ENCODE assay signal across 30 cellular contexts in genomic region chr11:61109671-61110070, GRCh38. TPM values are rescaled to one million over a fixed set of nuclear protein-coding genes. Genes with fewer than 3 reads are reported as not detected.
A peak's percentile ranks its signal among the peaks of the same experiment; 100 is the strongest.
DNase-seq lines count a peak whose midpoint lies in the region; ATAC-seq and TF ChIP-seq lines count a peak whose summit lies in the region.
"Had no signal": no experiment of that assay in that cellular context is flagged by ENCODE, and none has a peak within 500 bp of the region (broad histone marks: within the 10 kb centered on the region; RNA-seq: fewer than 3 reads in every experiment).

No MANE protein-coding gene starts in this region.

- no peaks in the 10 kb centered on the region for H3F3A ChIP-seq in neural progenitor cell (ENCODE audit: low read depth)

- no peaks in the 10 kb centered on the region for H4K20me1 ChIP-seq in neural progenitor cell (ENCODE audit: low read depth)

- H3K36me3 ChIP-seq in CD4-positive, alpha-beta memory T cell (ENCODE audit: insufficient read depth, low read length), result peaks cover 60% of the 10 kb centered on the region
- no peaks in the 10 kb centered on the region for H3K36me3 ChIP-seq in neural progenitor cell
- H3K36me3 ChIP-seq: esophagus squamous epithelium, heart right ventricle, prostate gland, thoracic aorta had no signal

- H3K9me3 ChIP-seq in CD4-positive, alpha-beta memory T cell (ENCODE audit: control insufficient read depth in 1 of 2, low read length in 2 of 2), result no peaks in the 10 kb centered on the region
- no peaks in the 10 kb centered on the region for H3K9me3 ChIP-seq in neural progenitor cell (ENCODE audit: low read depth)
- H3K9me3 ChIP-seq: A549, esophagus squamous epithelium, heart right ventricle, prostate gland, thoracic aorta had no signal

- intact Hi-C loops in activated CD4-positive, alpha-beta T cell treated with anti-CD3 and anti-CD28 coated beads for 36 hours (cut with DNase I, micrococcal nuclease), result loop anchor here (2.0 to 5.0 kb wide), 8 partner anchors 19 to 197 kb away; partner anchors contain the start of genes CD6 (in 1 of the 2) and TMEM109 (in 1 of the 2)
- intact Hi-C loops in CD4-positive, alpha-beta memory T cell (cut with micrococcal nuclease), result loop anchor here (5.0 kb wide), 2 partner anchors 32 to 122 kb away; no protein-coding TSS in a partner anchor
- intact Hi-C loops in sciatic nerve (cut with DNase I), result no loop called here

- H3K4me1 Mint-ChIP-seq in activated CD4-positive, alpha-beta T cell treated with anti-CD3 and anti-CD28 coated beads, Interleukin-2, amount 10 ng/mL, durations not matched to agents 7 days and 5 days, result peaks cover 94% of the 10 kb centered on the region
- H3K4me1 Mint-ChIP-seq in activated CD4-positive, alpha-beta T cell treated with anti-CD3 and anti-CD28 coated beads for 36 hours, result peaks cover 91% of the 10 kb centered on the region
- H3K4me1 Mint-ChIP-seq in CD4-positive, alpha-beta memory T cell, result peaks cover 0 to 99% (median 77%) of the 10 kb centered on the region in 4 donors
- H3K4me1 Mint-ChIP-seq in activated naive CD8-positive, alpha-beta T cell (ENCODE audit: low read depth), result peaks cover 91% of the 10 kb centered on the region
- peaks cover 2% of the 10 kb centered on the region for H3K4me1 Mint-ChIP-seq in neural progenitor cell

- H3K79me2 ChIP-seq in neural progenitor cell (ENCODE audit: low read depth), result no peaks in the 10 kb centered on the region

- peaks cover 91% of the 10 kb centered on the region for H3K36me3 Mint-ChIP-seq in activated CD4-positive, alpha-beta T cell treated with anti-CD3 and anti-CD28 coated beads, Interleukin-2, amount 10 ng/mL, durations not matched to agents 7 days and 5 days (ENCODE audit: low read depth)
- H3K36me3 Mint-ChIP-seq in activated CD4-positive, alpha-beta T cell treated with anti-CD3 and anti-CD28 coated beads for 36 hours (ENCODE audit: low read depth), result peaks cover 94% of the 10 kb centered on the region
- H3K36me3 Mint-ChIP-seq in CD4-positive, alpha-beta memory T cell, result peaks cover 33 to 82% of the 10 kb centered on the region in 2 donors
- H3K36me3 Mint-ChIP-seq in activated naive CD8-positive, alpha-beta T cell, result peaks cover 23% of the 10 kb centered on the region
- no peaks in the 10 kb centered on the region for H3K36me3 Mint-ChIP-seq in neural progenitor cell
- H3K36me3 Mint-ChIP-seq: IgD-negative memory B cell had no signal

- H3K4me3 ChIP-seq in CD4-positive, alpha-beta memory T cell (ENCODE audit: low read length in 2 of 2), result no peak overlapping the region
- no peak overlapping the region for H3K4me3 ChIP-seq in neural progenitor cell
- H3K4me3 ChIP-seq: A549, esophagus squamous epithelium, heart right ventricle, lung, prostate gland, thoracic aorta had no signal

- POLR2A ChIA-PET in activated CD4-positive, alpha-beta T cell treated with anti-CD3 and anti-CD28 coated beads, Interleukin-2, amount 10 ng/mL, durations not matched to agents 7 days and 5 days (lab: Charles Lee), result interaction anchor here (0.7 kb wide), 1 partner anchor 80 kb away, joined by 3 read pairs; no protein-coding TSS in a partner anchor
- POLR2A ChIA-PET in activated CD4-positive, alpha-beta T cell treated with anti-CD3 and anti-CD28 coated beads for 36 hours (lab: Charles Lee), result interaction anchor here (0.8 to 1.5 kb wide), 5 partner anchors 7 to 55 kb away, joined by 3 to 6 read pairs (median 4); partner anchors contain the start of gene CD5
- POLR2A ChIA-PET in CD4-positive, alpha-beta memory T cell (lab: Charles Lee; ENCODE audit: partially characterized antibody), result interaction anchor here (0.6 to 10.3 kb wide), 16 partner anchors 7 to 129 kb away, joined by 3 to 173 read pairs (median 41); partner anchors contain the start of gene CD5

- no peak overlapping the region for H3K4me3 Mint-ChIP-seq in activated CD4-positive, alpha-beta T cell treated with anti-CD3 and anti-CD28 coated beads, Interleukin-2, amount 10 ng/mL, durations not matched to agents 7 days and 5 days
- no peak overlapping the region for H3K4me3 Mint-ChIP-seq in activated CD4-positive, alpha-beta T cell treated with anti-CD3 and anti-CD28 coated beads for 36 hours
- peak overlapping the region in 4 of 8 donors; percentile 6 to 71 (median 40) for H3K4me3 Mint-ChIP-seq in CD4-positive, alpha-beta memory T cell
- peak overlapping the region; percentile 83 for H3K4me3 Mint-ChIP-seq in activated naive CD8-positive, alpha-beta T cell
- no peak overlapping the region for H3K4me3 Mint-ChIP-seq in neural progenitor cell
- H3K4me3 Mint-ChIP-seq: IgD-negative memory B cell; stimulated activated naive B cell treated with anti-CD40 and anti-IgM and Interleukin-4, amounts not matched to agents 10 μg/mL and 1 μg/mL and 100 μg/mL, for 72 hours had no signal

- DNase-seq in activated CD4-positive, alpha-beta T cell treated with anti-CD3 and anti-CD28 coated beads, Interleukin-2, amount 10 ng/mL, durations not matched to agents 7 days and 5 days, result no peak
- DNase-seq in activated CD4-positive, alpha-beta T cell treated with anti-CD3 and anti-CD28 coated beads for 36 hours, result no peak
- DNase-seq in CD4-positive, alpha-beta memory T cell, result peak in 1 of 5 donors; percentile 6
- no peak for DNase-seq in neural progenitor cell (ENCODE audit: low spot score)
- DNase-seq in sciatic nerve (ENCODE audit: low spot score), result no peak
- DNase-seq: AML-193; cortex of kidney; DMS153; esophagus squamous epithelium; foreskin melanocyte; heart right ventricle; NCI-H1048; NCI-H1694; stimulated activated CD4-positive, alpha-beta T cell treated with anti-CD3 and anti-CD28 coated beads, Interleukin-4, amount 100 ng/mL, for 4 hours; stimulated activated naive B cell treated with anti-CD40 and anti-IgM and Interleukin-4, amounts not matched to agents 10 μg/mL and 1 μg/mL and 100 μg/mL, for 72 hours had no signal

- H2AFZ ChIP-seq in neural progenitor cell (replicated peaks), result no peak overlapping the region

- H3K27me3 ChIP-seq in CD4-positive, alpha-beta memory T cell (ENCODE audit: insufficient read depth, low read length), result no peaks in the 10 kb centered on the region
- H3K27me3 ChIP-seq in neural progenitor cell, result no peaks in the 10 kb centered on the region
- H3K27me3 ChIP-seq: esophagus squamous epithelium, heart right ventricle had no signal

- no peak overlapping the region for H3K9ac ChIP-seq in neural progenitor cell

- peak overlapping the region; percentile 100 for H3K27ac ChIP-seq in CD4-positive, alpha-beta memory T cell (ENCODE audit: low read depth, low read length)
- no peak overlapping the region for H3K27ac ChIP-seq in neural progenitor cell
- H3K27ac ChIP-seq: A549, esophagus squamous epithelium, heart right ventricle, prostate gland, RWPE1, thoracic aorta had no signal

- no peak for ATAC-seq in activated CD4-positive, alpha-beta T cell treated with anti-CD3 and anti-CD28 coated beads for 36 hours
- ATAC-seq in HG02642 (IDR thresholded peaks at IDR 0.05; ENCODE audit: poor library complexity, unreplicated experiment) (no peak), HG03442 (IDR thresholded peaks at IDR 0.05; ENCODE audit: unreplicated experiment) (no peak), sciatic nerve (no peak)
- ATAC-seq: A549; heart right ventricle; stimulated activated naive B cell treated with anti-CD40 and anti-IgM and Interleukin-4, amounts not matched to agents 10 μg/mL and 1 μg/mL and 100 μg/mL, for 72 hours had no signal

- peaks cover 100% of the 10 kb centered on the region for H3K4me1 ChIP-seq in CD4-positive, alpha-beta memory T cell (ENCODE audit: insufficient read depth, low read length)
- no peaks in the 10 kb centered on the region for H3K4me1 ChIP-seq in neural progenitor cell
- H3K4me1 ChIP-seq: A549, esophagus squamous epithelium, prostate gland had no signal

- TF ChIP-seq CTCF in neural progenitor cell (IDR thresholded peaks at IDR 0.05), result no peak

- CTCF ChIA-PET in activated CD4-positive, alpha-beta T cell treated with anti-CD3 and anti-CD28 coated beads, Interleukin-2, amount 10 ng/mL, durations not matched to agents 7 days and 5 days (lab: Charles Lee), result interaction anchor here (1.0 to 1.4 kb wide), 3 partner anchors 20 to 39 kb away, joined by 3 to 6 read pairs (median 3); no protein-coding TSS in a partner anchor
- CTCF ChIA-PET in activated CD4-positive, alpha-beta T cell treated with anti-CD3 and anti-CD28 coated beads for 36 hours (lab: Charles Lee), result interaction anchor here (0.6 to 1.2 kb wide), 5 partner anchors 8 to 1544 kb away, joined by 3 to 6 read pairs (median 4); partner anchors contain the start of gene CD5
- CTCF ChIA-PET in CD4-positive, alpha-beta memory T cell (lab: Charles Lee; ENCODE audit: partially characterized antibody), result interaction anchor here (0.9 to 4.5 kb wide), 3 partner anchors 22 to 68 kb away, joined by 3 to 55 read pairs (median 19); no protein-coding TSS in a partner anchor

- no peaks in the 10 kb centered on the region for H3K9me3 Mint-ChIP-seq in activated CD4-positive, alpha-beta T cell treated with anti-CD3 and anti-CD28 coated beads, Interleukin-2, amount 10 ng/mL, durations not matched to agents 7 days and 5 days
- H3K9me3 Mint-ChIP-seq in activated CD4-positive, alpha-beta T cell treated with anti-CD3 and anti-CD28 coated beads for 36 hours (ENCODE audit: low read depth), result no peaks in the 10 kb centered on the region
- H3K9me3 Mint-ChIP-seq in CD4-positive, alpha-beta memory T cell, result no peaks in the 10 kb centered on the region
- no peaks in the 10 kb centered on the region for H3K9me3 Mint-ChIP-seq in activated naive CD8-positive, alpha-beta T cell (ENCODE audit: low read depth)
- no peaks in the 10 kb centered on the region for H3K9me3 Mint-ChIP-seq in neural progenitor cell
- H3K9me3 Mint-ChIP-seq: IgD-negative memory B cell; stimulated activated naive B cell treated with anti-CD40 and anti-IgM and Interleukin-4, amounts not matched to agents 10 μg/mL and 1 μg/mL and 100 μg/mL, for 72 hours had no signal

- no peaks in the 10 kb centered on the region for H3K27me3 Mint-ChIP-seq in activated CD4-positive, alpha-beta T cell treated with anti-CD3 and anti-CD28 coated beads, Interleukin-2, amount 10 ng/mL, durations not matched to agents 7 days and 5 days
- H3K27me3 Mint-ChIP-seq in activated CD4-positive, alpha-beta T cell treated with anti-CD3 and anti-CD28 coated beads for 36 hours, result no peaks in the 10 kb centered on the region
- H3K27me3 Mint-ChIP-seq in CD4-positive, alpha-beta memory T cell, result no peaks in the 10 kb centered on the region
- H3K27me3 Mint-ChIP-seq in activated naive CD8-positive, alpha-beta T cell, result no peaks in the 10 kb centered on the region
- H3K27me3 Mint-ChIP-seq in neural progenitor cell (ENCODE audit: insufficient read depth, low read depth), result peaks cover 10% of the 10 kb centered on the region
- H3K27me3 Mint-ChIP-seq: IgD-negative memory B cell; stimulated activated naive B cell treated with anti-CD40 and anti-IgM and Interleukin-4, amounts not matched to agents 10 μg/mL and 1 μg/mL and 100 μg/mL, for 72 hours had no signal

- no peak overlapping the region for H3K4me2 ChIP-seq in neural progenitor cell
- H3K4me2 ChIP-seq: A549 had no signal

- peak overlapping the region; percentile 91 for H3K27ac Mint-ChIP-seq in activated CD4-positive, alpha-beta T cell treated with anti-CD3 and anti-CD28 coated beads, Interleukin-2, amount 10 ng/mL, durations not matched to agents 7 days and 5 days
- H3K27ac Mint-ChIP-seq in activated CD4-positive, alpha-beta T cell treated with anti-CD3 and anti-CD28 coated beads for 36 hours, result no peak overlapping the region
- peak overlapping the region in 5 of 7 donors; percentile 78 to 98 (median 89) for H3K27ac Mint-ChIP-seq in CD4-positive, alpha-beta memory T cell
- peak overlapping the region; percentile 97 for H3K27ac Mint-ChIP-seq in activated naive CD8-positive, alpha-beta T cell
- peak overlapping the region; percentile 43 for H3K27ac Mint-ChIP-seq in neural progenitor cell
- H3K27ac Mint-ChIP-seq: stimulated activated naive B cell treated with anti-CD40 and anti-IgM and Interleukin-4, amounts not matched to agents 10 μg/mL and 1 μg/mL and 100 μg/mL, for 72 hours had no signal

RNA-seq across cellular contexts. Expression of gene CD5, which starts 7.4 kb away (rescaled TPM):
- total RNA-seq in activated CD4-positive, alpha-beta T cell treated with anti-CD3 and anti-CD28 coated beads, Interleukin-2, amount 10 ng/mL, durations not matched to agents 7 days and 5 days, result 100 to 1,000 TPM; 379 to 405 TPM
- total RNA-seq in activated CD4-positive, alpha-beta T cell treated with anti-CD3 and anti-CD28 coated beads for 36 hours, result 100 to 1,000 TPM; 298 to 399 TPM
- total RNA-seq in CD4-positive, alpha-beta memory T cell, result 100 to 1,000 TPM; 283 to 289 TPM
- 100 to 1,000 TPM; 170 to 323 TPM for polyA plus RNA-seq in CD4-positive, alpha-beta memory T cell
- not detected in 2 replicates for total RNA-seq in neural progenitor cell (ENCODE audit: low replicate concordance)
- total RNA-seq in sciatic nerve, result 1.3 TPM
- total RNA-seq: astrocyte, cardiac septum, H4, NCI-H460, SK-MEL-5 had no signal
- polyA plus RNA-seq: A549, neural cell had no signal

RNA-seq across cellular contexts. Expression of gene VPS37C, which starts 51.6 kb away (rescaled TPM):
- total RNA-seq in activated CD4-positive, alpha-beta T cell treated with anti-CD3 and anti-CD28 coated beads, Interleukin-2, amount 10 ng/mL, durations not matched to agents 7 days and 5 days, result 1 to 10 TPM; 5.5 to 5.8 TPM
- 10 to 100 TPM in 1 of 2 experiments, 1 to 10 TPM in 1; 9.5 to 10.6 TPM for total RNA-seq in activated CD4-positive, alpha-beta T cell treated with anti-CD3 and anti-CD28 coated beads for 36 hours
- 1 to 10 TPM; 7.3 to 7.9 TPM for total RNA-seq in CD4-positive, alpha-beta memory T cell
- under 1 TPM; 0.25 to 0.93 TPM for polyA plus RNA-seq in CD4-positive, alpha-beta memory T cell
- total RNA-seq in neural progenitor cell (ENCODE audit: low replicate concordance) (9.9 and 19.9 TPM in 2 replicates), sciatic nerve (23.1 TPM)

Comparison
In these comparisons a context has a peak if more than half of its experiments do, and no peak if none do; other contexts are left out.
1. RNA of gene CD5, which starts 7.4 kb away (total RNA-seq): 379 to 405 TPM in activated CD4-positive, alpha-beta T cell treated with anti-CD3 and anti-CD28 coated beads, Interleukin-2, amount 10 ng/mL, durations not matched to agents 7 days and 5 days, 298 to 399 TPM in activated CD4-positive, alpha-beta T cell treated with anti-CD3 and anti-CD28 coated beads for 36 hours and 283 to 289 TPM in CD4-positive, alpha-beta memory T cell; 1.3 TPM in sciatic nerve (single experiment) and not detected in neural progenitor cell; every median in the first group is over 100 times any median in the second.